ENCODE assay signal across 25 cellular contexts in genomic region chr20:10167025-10167424, GRCh38.
"Had no signal": no experiment of that assay in that cellular context is flagged by ENCODE, and none has a peak within 500 bp of the region (broad histone marks: within the 10 kb centered on the region; RNA-seq: fewer than 3 reads in every experiment).

No MANE protein-coding gene starts in this region.

- DNase-seq: activated CD4-positive, alpha-beta memory T cell treated with anti-CD3 and anti-CD28 coated beads, Interleukin-2, amount 10 ng/mL, durations not matched to agents 7 days and 5 days; activated CD4-positive, alpha-beta T cell treated with anti-CD3 and anti-CD28 coated beads for 36 hours; activated CD4-positive, alpha-beta T cell treated with anti-CD3 and anti-CD28 coated beads, Interleukin-2, amount 10 ng/mL, durations not matched to agents 24 days and 14 days; activated CD4-positive, alpha-beta T cell treated with anti-CD3 and anti-CD28 coated beads, Interleukin-2, amount 50 U/mL, for 4 hours; activated CD4-positive, CD25-positive, alpha-beta regulatory T cell; activated CD4-positive, CD25-positive, alpha-beta regulatory T cell treated with anti-CD3 and anti-CD28 coated beads, Interleukin-2, amount 50 U/mL, for 72 hours; activated CD8-positive, alpha-beta memory T cell treated with anti-CD3 and anti-CD28 coated beads, Interleukin-2, amount 50 U/mL, for 48 hours; activated gamma-delta T cell; activated naive CD4-positive, alpha-beta T cell; activated naive CD4-positive, alpha-beta T cell treated with anti-CD3 and anti-CD28 coated beads, Interleukin-2, amount 10 ng/mL, durations not matched to agents 7 days and 5 days; activated naive CD8-positive, alpha-beta T cell treated with anti-CD3 and anti-CD28 coated beads, Interleukin-2, amount 10 ng/mL, durations not matched to agents 7 days and 5 days; activated T-cell treated with anti-CD3 and anti-CD28 coated beads for 4 hours; activated T-cell treated with anti-CD3 and anti-CD28 coated beads, Interleukin-2, amount 50 U/mL, for 24 hours; activated T-cell treated with anti-CD3 and anti-CD28 coated beads, Interleukin-2, amount 50 U/mL, for 72 hours; brain microvascular endothelial cell; cortex of kidney; dermis blood vessel endothelial cell; effector CD4-positive, alpha-beta T cell; effector memory CD8-positive, alpha-beta T cell; esophagus squamous epithelium; foreskin melanocyte; heart right ventricle; T-helper 2 cell had no signal

- ATAC-seq: activated CD4-positive, alpha-beta T cell treated with anti-CD3 and anti-CD28 coated beads for 36 hours; activated naive CD4-positive, alpha-beta T cell treated with anti-CD3 and anti-CD28 coated beads, Interleukin-2, amount 50 U/mL, for 72 hours; activated T-cell treated with anti-CD3 and anti-CD28 coated beads, Interleukin-2, amount 50 U/mL, for 72 hours; effector memory CD8-positive, alpha-beta T cell; gastroesophageal sphincter; heart right ventricle had no signal
